In the genomic region with DNA sequence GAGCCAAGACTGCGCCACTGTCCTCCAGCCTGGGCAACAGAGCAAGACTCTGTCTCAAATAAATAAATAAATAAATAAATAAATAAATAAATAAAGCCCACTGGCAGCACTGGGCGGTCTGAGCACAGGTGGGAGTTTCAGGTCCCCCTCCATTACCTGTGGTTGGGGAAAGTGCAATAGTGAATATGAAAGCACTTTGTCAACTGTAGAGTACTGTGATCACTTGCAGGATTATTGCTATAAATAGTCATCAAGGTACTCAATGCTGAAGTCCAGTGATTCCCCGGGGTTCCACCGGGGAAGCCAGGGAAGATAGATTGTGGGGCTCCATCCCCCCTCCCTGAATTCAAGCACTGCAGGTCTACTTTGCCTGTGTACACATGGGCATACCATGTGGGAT, we compare ENCODE assay signal across 10 cellular contexts. TPM values are rescaled to one million over a fixed set of nuclear protein-coding genes. Genes with fewer than 3 reads are reported as not detected.
DNase-seq lines count a peak whose midpoint lies in the region; ATAC-seq and TF ChIP-seq lines count a peak whose summit lies in the region.
"Had no signal": no experiment of that assay in that cellular context is flagged by ENCODE, and none has a peak within 500 bp of the region (broad histone marks: within the 10 kb centered on the region; RNA-seq: fewer than 3 reads in every experiment).

No MANE protein-coding gene starts in this region.

- no peak overlapping the region for H3K4me3 Mint-ChIP-seq in activated CD8-positive, alpha-beta T cell treated with anti-CD3 and anti-CD28 coated beads for 36 hours
- no peak overlapping the region for H3K4me3 Mint-ChIP-seq in activated CD8-positive, alpha-beta T cell treated with anti-CD3 and anti-CD28 coated beads, Interleukin-2, amount 10 ng/mL, durations not matched to agents 7 days and 5 days

- H3K27ac ChIP-seq in brain microvascular endothelial cell: no peak overlapping the region

- H3K36me3 Mint-ChIP-seq in activated CD8-positive, alpha-beta T cell treated with anti-CD3 and anti-CD28 coated beads for 36 hours (ENCODE audit: low read depth): peaks cover 62% of the 10 kb centered on the region
- H3K36me3 Mint-ChIP-seq in activated CD8-positive, alpha-beta T cell treated with anti-CD3 and anti-CD28 coated beads, Interleukin-2, amount 10 ng/mL, durations not matched to agents 7 days and 5 days (ENCODE audit: low read depth): peaks cover 68% of the 10 kb centered on the region

- ATAC-seq in activated CD8-positive, alpha-beta T cell treated with anti-CD3 and anti-CD28 coated beads for 36 hours: peak; percentile 33
- ATAC-seq in activated CD8-positive, alpha-beta T cell treated with anti-CD3 and anti-CD28 coated beads, Interleukin-2, amount 10 ng/mL, durations not matched to agents 7 days and 5 days: no peak
- ATAC-seq in GM21381 (IDR thresholded peaks at IDR 0.05; ENCODE audit: unreplicated experiment) (peak; percentile 58), HG03045 (IDR thresholded peaks at IDR 0.05; ENCODE audit: unreplicated experiment) (peak; percentile 48)

- H3K4me3 ChIP-seq in brain microvascular endothelial cell (ENCODE audit: low read depth, low read length): no peak overlapping the region

- DNase-seq in activated CD8-positive, alpha-beta T cell treated with anti-CD3 and anti-CD28 coated beads for 36 hours: no peak
- no peak for DNase-seq in activated CD8-positive, alpha-beta T cell treated with anti-CD3 and anti-CD28 coated beads, Interleukin-2, amount 10 ng/mL, durations not matched to agents 7 days and 5 days
- peak; percentile 32 for DNase-seq in posterior vena cava (ENCODE audit: low spot score)
- no peak for DNase-seq in brain microvascular endothelial cell
- DNase-seq in NOMO-1 (lab: John Stamatoyannopoulos, UW; ENCODE audit: unreplicated experiment in 2 of 2): no peak
- no peak for DNase-seq in OCI-M2 (lab: John Stamatoyannopoulos, UW; ENCODE audit: unreplicated experiment)
- DNase-seq: amniotic stem cell, NCI-H510A had no signal

- no peaks in the 10 kb centered on the region for H3K27me3 ChIP-seq in brain microvascular endothelial cell (replicated peaks)

- POLR2A ChIA-PET in activated CD8-positive, alpha-beta T cell treated with anti-CD3 and anti-CD28 coated beads for 36 hours (lab: Charles Lee): interaction anchor here (0.6 to 1.6 kb wide), 3 partner anchors 13 to 137 kb away, joined by 3 to 4 read pairs (median 3); partner anchors contain the start of gene RSPRY1
- POLR2A ChIA-PET in activated CD8-positive, alpha-beta T cell treated with anti-CD3 and anti-CD28 coated beads, Interleukin-2, amount 10 ng/mL, durations not matched to agents 7 days and 5 days (lab: Charles Lee): no interaction called here

- no peak for TF ChIP-seq CTCF in activated CD8-positive, alpha-beta T cell treated with anti-CD3 and anti-CD28 coated beads for 36 hours (IDR thresholded peaks at IDR 0.05)
- no peak for TF ChIP-seq CTCF in brain microvascular endothelial cell (IDR thresholded peaks at IDR 0.05; ENCODE audit: low read depth, low read length, missing control alignments)

- CTCF ChIA-PET in activated CD8-positive, alpha-beta T cell treated with anti-CD3 and anti-CD28 coated beads for 36 hours (lab: Charles Lee): no interaction called here
- CTCF ChIA-PET in activated CD8-positive, alpha-beta T cell treated with anti-CD3 and anti-CD28 coated beads, Interleukin-2, amount 10 ng/mL, durations not matched to agents 7 days and 5 days (lab: Charles Lee): interaction anchor here (1.8 kb wide), 1 partner anchor 85 kb away, joined by 7 read pairs; no protein-coding TSS in a partner anchor

- intact Hi-C loops in activated CD8-positive, alpha-beta T cell treated with anti-CD3 and anti-CD28 coated beads for 36 hours (cut with micrococcal nuclease): no loop called here
- intact Hi-C loops in posterior vena cava (cut with DNase I): loop anchor here in 1 of 2 donors (5.0 kb wide), 2 partner anchors 87 to 182 kb away; partner anchors contain the start of genes CETP and SLC12A3

- no peaks in the 10 kb centered on the region for H3K36me3 ChIP-seq in brain microvascular endothelial cell (replicated peaks)

- no peaks in the 10 kb centered on the region for H3K9me3 Mint-ChIP-seq in activated CD8-positive, alpha-beta T cell treated with anti-CD3 and anti-CD28 coated beads for 36 hours
- H3K9me3 Mint-ChIP-seq in activated CD8-positive, alpha-beta T cell treated with anti-CD3 and anti-CD28 coated beads, Interleukin-2, amount 10 ng/mL, durations not matched to agents 7 days and 5 days (ENCODE audit: insufficient read depth): no peaks in the 10 kb centered on the region

- peak overlapping the region; percentile 91 for H3K27ac Mint-ChIP-seq in activated CD8-positive, alpha-beta T cell treated with anti-CD3 and anti-CD28 coated beads for 36 hours
- H3K27ac Mint-ChIP-seq in activated CD8-positive, alpha-beta T cell treated with anti-CD3 and anti-CD28 coated beads, Interleukin-2, amount 10 ng/mL, durations not matched to agents 7 days and 5 days: no peak overlapping the region

- in situ Hi-C loops in brain microvascular endothelial cell (cut with HindIII; ENCODE audit: low pct_ligation_motif_present, low sequenced_read_pairs): no loop called here

- peaks cover 72% of the 10 kb centered on the region for H3K4me1 Mint-ChIP-seq in activated CD8-positive, alpha-beta T cell treated with anti-CD3 and anti-CD28 coated beads for 36 hours (ENCODE audit: low read depth)
- peaks cover 18% of the 10 kb centered on the region for H3K4me1 Mint-ChIP-seq in activated CD8-positive, alpha-beta T cell treated with anti-CD3 and anti-CD28 coated beads, Interleukin-2, amount 10 ng/mL, durations not matched to agents 7 days and 5 days (ENCODE audit: low read depth)

- H3K27me3 Mint-ChIP-seq in activated CD8-positive, alpha-beta T cell treated with anti-CD3 and anti-CD28 coated beads for 36 hours: no peaks in the 10 kb centered on the region
- no peaks in the 10 kb centered on the region for H3K27me3 Mint-ChIP-seq in activated CD8-positive, alpha-beta T cell treated with anti-CD3 and anti-CD28 coated beads, Interleukin-2, amount 10 ng/mL, durations not matched to agents 7 days and 5 days (ENCODE audit: low read depth)

RNA-seq across cellular contexts. Expression of gene CPNE2, which starts 42.7 kb away (rescaled TPM):
- 10 to 100 TPM; 18.6 to 20.6 TPM for total RNA-seq in activated CD8-positive, alpha-beta T cell treated with anti-CD3 and anti-CD28 coated beads for 36 hours
- total RNA-seq in activated CD8-positive, alpha-beta T cell treated with anti-CD3 and anti-CD28 coated beads, Interleukin-2, amount 10 ng/mL, durations not matched to agents 7 days and 5 days: 10 to 100 TPM; 11.3 to 12.5 TPM
- total RNA-seq in posterior vena cava: 10 to 100 TPM; 26.7 to 28.4 TPM
